In the genomic region with DNA sequence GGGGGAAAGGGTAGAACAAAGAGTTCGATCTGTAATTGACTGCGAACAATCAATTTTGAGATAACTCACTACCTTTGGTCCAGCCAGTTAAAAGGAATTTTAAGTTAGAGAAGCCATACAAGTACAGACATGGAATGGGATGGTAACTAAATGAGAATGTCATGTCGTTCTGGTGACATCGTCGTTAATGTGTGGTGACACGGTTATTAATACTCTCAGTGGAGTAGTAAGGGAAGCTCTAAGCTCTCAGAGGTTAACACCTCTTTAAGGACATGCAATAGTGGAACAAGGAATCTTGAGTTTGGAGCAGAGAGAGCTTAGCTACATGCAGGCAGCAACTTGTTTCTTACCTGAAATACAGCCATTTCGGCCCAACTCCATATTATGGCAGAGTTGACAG, we compare ENCODE assay signal across 13 cellular contexts.
DNase-seq lines count a peak whose midpoint lies in the region; ATAC-seq, FAIRE-seq and TF ChIP-seq lines count a peak whose summit lies in the region.
"Had no signal": no experiment of that assay in that cellular context is flagged by ENCODE, and none has a peak within 500 bp of the region (broad histone marks: within the 10 kb centered on the region; RNA-seq: fewer than 3 reads in every experiment).

No MANE protein-coding gene starts in this region.

- no peak for DNase-seq in HEK293T (ENCODE audit: extremely low spot score)
- DNase-seq in bronchial epithelial cell (ENCODE audit: low read depth) = peak; percentile 17
- no peak for DNase-seq in naive B cell
- no peak for DNase-seq in kidney tubule cell (ENCODE audit: low spot score)
- no peak for DNase-seq in mucosa of descending colon
- DNase-seq in NCI-H446 treated with DMSO at 0.1 percent for 48 hours (lab: John Stamatoyannopoulos, UW) = no peak
- DNase-seq: GM23248; stimulated activated CD4-positive, alpha-beta T cell treated with anti-CD3 and anti-CD28 coated beads, Interleukin-1b, Interleukin-23, amount 100 ng/mL, for 48 hours had no signal

- H3K36me3 Mint-ChIP-seq in naive B cell = no peaks in the 10 kb centered on the region

- H3K9me3 Mint-ChIP-seq in naive B cell = no peaks in the 10 kb centered on the region
- H3K9me3 Mint-ChIP-seq: dendritic cell treated with granulocyte-macrophage colony-stimulating factor and Interleukin-4, amounts not matched to agents 40 ng/mL and 50 ng/mL, for 4 days had no signal

- peaks cover 24 to 37% (median 30%) of the 10 kb centered on the region in 10 experiments for H3K4me1 ChIP-seq in BLaER1 treated with 17β-estradiol and CSF1 and Interleukin-3, amounts not matched to agents 10 nM and 100 nM
- peaks cover 20% of the 10 kb centered on the region for H3K4me1 ChIP-seq in mucosa of descending colon (ENCODE audit: low read depth)

- no peaks in the 10 kb centered on the region for H3K27me3 Mint-ChIP-seq in naive B cell

- H4K20me1 ChIP-seq in BLaER1 treated with 17β-estradiol and CSF1 and Interleukin-3, amounts not matched to agents 10 nM and 100 nM = no peaks in the 10 kb centered on the region

- TF ChIP-seq CTCF in bronchial epithelial cell (IDR thresholded peaks at IDR 0.05; ENCODE audit: insufficient read depth, low read length, severe bottlenecking) = no peak
- TF ChIP-seq CTCF in mucosa of descending colon (IDR thresholded peaks at IDR 0.05) = no peak

- H3K27me3 ChIP-seq in BLaER1 treated with 17β-estradiol and CSF1 and Interleukin-3, amounts not matched to agents 10 nM and 100 nM = peaks cover 0 to 4% (median 0%) of the 10 kb centered on the region in 11 experiments; a peak in 2 of 22 replicates
- no peaks in the 10 kb centered on the region for H3K27me3 ChIP-seq in bronchial epithelial cell (ENCODE audit: control insufficient read depth, insufficient read depth, low read length)
- H3K27me3 ChIP-seq: ascending aorta had no signal

- H3K4me3 ChIP-seq in BLaER1 treated with 17β-estradiol and CSF1 and Interleukin-3, amounts not matched to agents 10 nM and 100 nM = no peak overlapping the region
- H3K4me3 ChIP-seq in bronchial epithelial cell (ENCODE audit: low read depth, low read length) (no peak overlapping the region), mucosa of descending colon (no peak overlapping the region)

- no peak for FAIRE-seq in bronchial epithelial cell (lab: Jason Lieb, UNC)

- POLR2A ChIA-PET in HEK293T (lab: Yijun Ruan, JAX) = interaction anchor here (0.8 to 1.4 kb wide), 3 partner anchors 36 to 159 kb away, joined by 3 to 7 read pairs (median 4); partner anchors contain the start of gene KLF12

- H3K27ac ChIP-seq in BLaER1 treated with 17β-estradiol and CSF1 and Interleukin-3, amounts not matched to agents 10 nM and 100 nM = no peak overlapping the region
- H3K27ac ChIP-seq: GM23248 had no signal

- intact Hi-C loops in mucosa of descending colon (cut with DNase I, micrococcal nuclease) = loop anchor here in 1 of 2 donors (10.0 kb wide), 1 partner anchor 454 kb away; no protein-coding TSS in a partner anchor

- H3K4me1 Mint-ChIP-seq in naive B cell = peaks cover 40 to 44% (median 40%) of the 10 kb centered on the region in 3 donors

- peak overlapping the region in 4 of 6 donors; percentile 90 to 99 (median 98) for H3K27ac Mint-ChIP-seq in naive B cell
- H3K27ac Mint-ChIP-seq: dendritic cell treated with granulocyte-macrophage colony-stimulating factor and Interleukin-4, amounts not matched to agents 40 ng/mL and 50 ng/mL, for 4 days had no signal

- no peaks in the 10 kb centered on the region for H3K36me3 ChIP-seq in BLaER1 treated with 17β-estradiol and CSF1 and Interleukin-3, amounts not matched to agents 10 nM and 100 nM
- no peaks in the 10 kb centered on the region for H3K36me3 ChIP-seq in bronchial epithelial cell (ENCODE audit: control insufficient read depth, insufficient read depth, low read length)
- H3K36me3 ChIP-seq in mucosa of descending colon (ENCODE audit: low read depth) = no peaks in the 10 kb centered on the region
- H3K36me3 ChIP-seq: ascending aorta, thoracic aorta had no signal

- ATAC-seq in naive B cell (ENCODE audit: low read depth in 2 of 2) = no peak
- no peak for ATAC-seq in mucosa of descending colon
- no peak for ATAC-seq in HG03439 (IDR thresholded peaks at IDR 0.05; ENCODE audit: unreplicated experiment)

- H3K9me3 ChIP-seq in BLaER1 treated with 17β-estradiol and CSF1 and Interleukin-3, amounts not matched to agents 10 nM and 100 nM (replicated peaks in 1 of 11) = no peaks in the 10 kb centered on the region
- H3K9me3 ChIP-seq in mucosa of descending colon = no peaks in the 10 kb centered on the region
- H3K9me3 ChIP-seq: ascending aorta, thoracic aorta had no signal

- no peak overlapping the region for H3K9ac ChIP-seq in BLaER1 treated with 17β-estradiol and CSF1 and Interleukin-3, amounts not matched to agents 10 nM and 100 nM
- H3K9ac ChIP-seq: GM23248 had no signal

- H3K4me2 ChIP-seq in BLaER1 treated with 17β-estradiol and CSF1 and Interleukin-3, amounts not matched to agents 10 nM and 100 nM = peak overlapping the region in 8 of 11 experiments; percentile 70 to 92 (median 79); a peak in 11 of 22 replicates

- peak overlapping the region in 4 of 8 donors; percentile 38 to 93 (median 86) for H3K4me3 Mint-ChIP-seq in naive B cell
- H3K4me3 Mint-ChIP-seq: dendritic cell treated with granulocyte-macrophage colony-stimulating factor and Interleukin-4, amounts not matched to agents 40 ng/mL and 50 ng/mL, for 4 days had no signal

- CTCF ChIA-PET in HEK293T (lab: Yijun Ruan, JAX) = interaction anchor here (1.2 to 1.8 kb wide), 5 partner anchors 12 to 930 kb away, joined by 3 to 6 read pairs (median 5); no protein-coding TSS in a partner anchor

TF ChIP-seq in HEK293T, 16 proteins besides CTCF, POLR2A, EP300 and RAD21:
- no peak for TF ChIP-seq ZNF384 (IDR thresholded peaks at IDR 0.05)
- TF ChIP-seq, protein P1, sequence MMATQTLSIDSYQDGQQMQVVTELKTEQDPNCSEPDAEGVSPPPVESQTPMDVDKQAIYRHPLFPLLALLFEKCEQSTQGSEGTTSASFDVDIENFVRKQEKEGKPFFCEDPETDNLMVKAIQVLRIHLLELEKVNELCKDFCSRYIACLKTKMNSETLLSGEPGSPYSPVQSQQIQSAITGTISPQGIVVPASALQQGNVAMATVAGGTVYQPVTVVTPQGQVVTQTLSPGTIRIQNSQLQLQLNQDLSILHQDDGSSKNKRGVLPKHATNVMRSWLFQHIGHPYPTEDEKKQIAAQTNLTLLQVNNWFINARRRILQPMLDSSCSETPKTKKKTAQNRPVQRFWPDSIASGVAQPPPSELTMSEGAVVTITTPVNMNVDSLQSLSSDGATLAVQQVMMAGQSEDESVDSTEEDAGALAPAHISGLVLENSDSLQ (IDR thresholded peaks at IDR 0.05) = peak; percentile 3; the same call in 1 of the 2 replicates
